In genomic region chr2:234273887-234274584, GRCh38 we compare ENCODE assay signal across 17 cellular contexts.
DNase-seq lines count a peak whose midpoint lies in the region; ATAC-seq and TF ChIP-seq lines count a peak whose summit lies in the region.
"Had no signal": no experiment of that assay in that cellular context is flagged by ENCODE, and none has a peak within 500 bp of the region (broad histone marks: within the 10 kb centered on the region; RNA-seq: fewer than 3 reads in every experiment).

No MANE protein-coding gene starts in this region.

- peak in 2 of 7 experiments; percentile 32 to 47 for DNase-seq in CD8-positive, alpha-beta T cell
- peak; percentile 24 for DNase-seq in activated T-helper 1 cell treated with anti-CD3 and anti-CD28 coated beads, Interleukin-12 subunit alpha, Interleukin-12 subunit beta, Interleukin-2, Interleukin-4 antibody, amounts not matched to agents 30 ng/mL and 10 ng/mL and 1 ng/mL, durations not matched to agents 14 hours and 24 hours and 36 hours (ENCODE audit: low spot score)
- peak in 2 of 9 donors; percentile 11 to 44 for DNase-seq in naive thymus-derived CD4-positive, alpha-beta T cell
- DNase-seq in HCEC 1CT (no peak), NCI-H187 treated with DMSO at 0.1 percent for 48 hours (lab: John Stamatoyannopoulos, UW) (no peak), NCI-H748 treated with DMSO at 0.1 percent for 48 hours (lab: John Stamatoyannopoulos, UW) (no peak)
- DNase-seq: caudate nucleus, GF-D8, IMR-90, NCI-H2081 treated with DMSO at 0.1 percent for 48 hours, NCI-H524 treated with DMSO at 0.1 percent for 48 hours, SHP77 treated with DMSO at 0.1 percent for 48 hours, transverse colon had no signal

- H3K36me3 Mint-ChIP-seq in CD8-positive, alpha-beta T cell = no peaks in the 10 kb centered on the region
- peaks cover 10% of the 10 kb centered on the region for H3K36me3 Mint-ChIP-seq in activated T-helper 1 cell treated with anti-CD3 and anti-CD28 coated beads, Interleukin-12 subunit alpha, Interleukin-12 subunit beta, Interleukin-2, Interleukin-4 antibody, amounts not matched to agents 30 ng/mL and 10 ng/mL and 1 ng/mL, durations not matched to agents 14 hours and 24 hours and 36 hours (ENCODE audit: low read depth)
- peaks cover 0 to 34% (median 0%) of the 10 kb centered on the region in 5 donors for H3K36me3 Mint-ChIP-seq in naive thymus-derived CD4-positive, alpha-beta T cell

- POLR2A ChIA-PET in CD8-positive, alpha-beta T cell (lab: Charles Lee) = interaction anchor here (0.7 kb wide), 1 partner anchor 125 kb away, joined by 3 read pairs; no protein-coding TSS in a partner anchor
- POLR2A ChIA-PET in naive thymus-derived CD4-positive, alpha-beta T cell (lab: Charles Lee) = interaction anchor here (0.8 kb wide), 1 partner anchor 9 kb away, joined by 4 read pairs; no protein-coding TSS in a partner anchor

- intact Hi-C loops in CD8-positive, alpha-beta T cell (cut with DNase I, micrococcal nuclease) = loop anchor here (1.0 to 10.0 kb wide), 2 partner anchors 16 to 59 kb away; no protein-coding TSS in a partner anchor
- intact Hi-C loops in activated T-helper 1 cell treated with anti-CD3 and anti-CD28 coated beads, Interleukin-12 subunit alpha, Interleukin-12 subunit beta, Interleukin-2, Interleukin-4 antibody, amounts not matched to agents 30 ng/mL and 10 ng/mL and 1 ng/mL, durations not matched to agents 14 hours and 24 hours and 36 hours (cut with micrococcal nuclease) = loop anchor here (1.0 kb wide), 1 partner anchor 242 kb away; no protein-coding TSS in a partner anchor
- intact Hi-C loops in naive thymus-derived CD4-positive, alpha-beta T cell (cut with micrococcal nuclease) = no loop called here

- peaks cover 59% of the 10 kb centered on the region for H3K4me1 Mint-ChIP-seq in CD8-positive, alpha-beta T cell (ENCODE audit: low read depth)
- H3K4me1 Mint-ChIP-seq in activated T-helper 1 cell treated with anti-CD3 and anti-CD28 coated beads, Interleukin-12 subunit alpha, Interleukin-12 subunit beta, Interleukin-2, Interleukin-4 antibody, amounts not matched to agents 30 ng/mL and 10 ng/mL and 1 ng/mL, durations not matched to agents 14 hours and 24 hours and 36 hours (ENCODE audit: low read depth) = peaks cover 87% of the 10 kb centered on the region
- peaks cover 34 to 81% (median 55%) of the 10 kb centered on the region in 7 donors for H3K4me1 Mint-ChIP-seq in naive thymus-derived CD4-positive, alpha-beta T cell
- H3K4me1 Mint-ChIP-seq: GM23338 had no signal

- no peak overlapping the region for H3K27ac ChIP-seq in CD8-positive, alpha-beta T cell (ENCODE audit: low read depth, low read length)
- H3K27ac ChIP-seq in KOPT-K1 (ENCODE audit: low read depth, low read length, poor library complexity, severe bottlenecking) = peak overlapping the region; percentile 83
- no peak overlapping the region for H3K27ac ChIP-seq in naive thymus-derived CD4-positive, alpha-beta T cell (ENCODE audit: low read depth, low read length)
- H3K27ac ChIP-seq: esophagus muscularis mucosa, parathyroid adenoma, transverse colon had no signal

- H3K4me3 ChIP-seq in CD8-positive, alpha-beta T cell (ENCODE audit: low read depth, low read length) = no peak overlapping the region
- no peak overlapping the region for H3K4me3 ChIP-seq in naive thymus-derived CD4-positive, alpha-beta T cell (ENCODE audit: low read length)
- H3K4me3 ChIP-seq: esophagus muscularis mucosa, GM23338, transverse colon had no signal

- peaks cover 4% of the 10 kb centered on the region for H3K9me3 Mint-ChIP-seq in CD8-positive, alpha-beta T cell
- H3K9me3 Mint-ChIP-seq in activated T-helper 1 cell treated with anti-CD3 and anti-CD28 coated beads, Interleukin-12 subunit alpha, Interleukin-12 subunit beta, Interleukin-2, Interleukin-4 antibody, amounts not matched to agents 30 ng/mL and 10 ng/mL and 1 ng/mL, durations not matched to agents 14 hours and 24 hours and 36 hours = peaks cover 13% of the 10 kb centered on the region
- H3K9me3 Mint-ChIP-seq in naive thymus-derived CD4-positive, alpha-beta T cell = peaks cover 0 to 13% (median 0%) of the 10 kb centered on the region in 11 donors
- H3K9me3 Mint-ChIP-seq: GM23338 had no signal

- peaks cover 37% of the 10 kb centered on the region for H3K4me1 ChIP-seq in CD8-positive, alpha-beta T cell (ENCODE audit: insufficient read depth, low read length)
- peaks cover 8 to 52% of the 10 kb centered on the region in 2 donors for H3K4me1 ChIP-seq in naive thymus-derived CD4-positive, alpha-beta T cell (ENCODE audit: control insufficient read depth in 2 of 2, insufficient read depth in 2 of 2, low read length in 2 of 2)
- H3K4me1 ChIP-seq: esophagus muscularis mucosa, parathyroid adenoma had no signal

- CTCF ChIA-PET in CD8-positive, alpha-beta T cell (lab: Charles Lee) = interaction anchor here (1.4 kb wide), 1 partner anchor 15 kb away, joined by 5 read pairs; no protein-coding TSS in a partner anchor
- CTCF ChIA-PET in naive thymus-derived CD4-positive, alpha-beta T cell (lab: Charles Lee) = no interaction called here

- no peak for TF ChIP-seq CTCF in CD8-positive, alpha-beta T cell (IDR thresholded peaks at IDR 0.05)

- no peaks in the 10 kb centered on the region for H3K36me3 ChIP-seq in CD8-positive, alpha-beta T cell (ENCODE audit: insufficient read depth, low read length)
- H3K36me3 ChIP-seq in KOPT-K1 (ENCODE audit: insufficient read depth, low read length) = no peaks in the 10 kb centered on the region
- no peaks in the 10 kb centered on the region for H3K36me3 ChIP-seq in naive thymus-derived CD4-positive, alpha-beta T cell (ENCODE audit: control insufficient read depth in 2 of 3, insufficient read depth in 3 of 3, low read length in 3 of 3)
- H3K36me3 ChIP-seq: esophagus muscularis mucosa, transverse colon had no signal

- H3K27ac Mint-ChIP-seq in CD8-positive, alpha-beta T cell = peak overlapping the region; percentile 65
- peak overlapping the region; percentile 85 for H3K27ac Mint-ChIP-seq in activated T-helper 1 cell treated with anti-CD3 and anti-CD28 coated beads, Interleukin-12 subunit alpha, Interleukin-12 subunit beta, Interleukin-2, Interleukin-4 antibody, amounts not matched to agents 30 ng/mL and 10 ng/mL and 1 ng/mL, durations not matched to agents 14 hours and 24 hours and 36 hours
- H3K27ac Mint-ChIP-seq in naive thymus-derived CD4-positive, alpha-beta T cell = peak overlapping the region in 4 of 9 donors; percentile 19 to 84 (median 51)
- H3K27ac Mint-ChIP-seq: GM23338 had no signal

- no peaks in the 10 kb centered on the region for H3K27me3 Mint-ChIP-seq in CD8-positive, alpha-beta T cell (ENCODE audit: low read depth)
- no peaks in the 10 kb centered on the region for H3K27me3 Mint-ChIP-seq in activated T-helper 1 cell treated with anti-CD3 and anti-CD28 coated beads, Interleukin-12 subunit alpha, Interleukin-12 subunit beta, Interleukin-2, Interleukin-4 antibody, amounts not matched to agents 30 ng/mL and 10 ng/mL and 1 ng/mL, durations not matched to agents 14 hours and 24 hours and 36 hours (ENCODE audit: insufficient read depth)
- no peaks in the 10 kb centered on the region for H3K27me3 Mint-ChIP-seq in naive thymus-derived CD4-positive, alpha-beta T cell

- no peaks in the 10 kb centered on the region for H3K9me3 ChIP-seq in CD8-positive, alpha-beta T cell (ENCODE audit: low read length)
- peaks cover 7% of the 10 kb centered on the region for H3K9me3 ChIP-seq in KOPT-K1 (ENCODE audit: insufficient read depth, low read length, poor library complexity, severe bottlenecking)
- H3K9me3 ChIP-seq in naive thymus-derived CD4-positive, alpha-beta T cell (ENCODE audit: control insufficient read depth in 2 of 3, low read length in 3 of 3) = no peaks in the 10 kb centered on the region
- H3K9me3 ChIP-seq: esophagus muscularis mucosa, transverse colon had no signal

- H3K4me3 Mint-ChIP-seq in CD8-positive, alpha-beta T cell = peak overlapping the region; percentile 4
- peak overlapping the region; percentile 36 for H3K4me3 Mint-ChIP-seq in activated T-helper 1 cell treated with anti-CD3 and anti-CD28 coated beads, Interleukin-12 subunit alpha, Interleukin-12 subunit beta, Interleukin-2, Interleukin-4 antibody, amounts not matched to agents 30 ng/mL and 10 ng/mL and 1 ng/mL, durations not matched to agents 14 hours and 24 hours and 36 hours
- H3K4me3 Mint-ChIP-seq in naive thymus-derived CD4-positive, alpha-beta T cell = peak overlapping the region in 3 of 10 donors; percentile 4 to 65 (median 26)
- H3K4me3 Mint-ChIP-seq: GM23338 had no signal

- H3K27me3 ChIP-seq in CD8-positive, alpha-beta T cell (ENCODE audit: insufficient read depth, low read length) = no peaks in the 10 kb centered on the region
- H3K27me3 ChIP-seq in naive thymus-derived CD4-positive, alpha-beta T cell (ENCODE audit: control insufficient read depth in 2 of 2, insufficient read depth in 2 of 2, low read length in 2 of 2) = no peaks in the 10 kb centered on the region
- H3K27me3 ChIP-seq: esophagus muscularis mucosa, transverse colon had no signal

- peak; percentile 52 for ATAC-seq in CD8-positive, alpha-beta T cell
- peak; percentile 49 for ATAC-seq in naive thymus-derived CD4-positive, alpha-beta T cell
- ATAC-seq: GM23338 had no signal

Comparison
In these comparisons a context has a peak if more than half of its experiments do, and no peak if none do; other contexts are left out.
1. intact Hi-C loops: an anchor here in CD8-positive, alpha-beta T cell (1.0 to 10.0 kb wide) and activated T-helper 1 cell treated with anti-CD3 and anti-CD28 coated beads, Interleukin-12 subunit alpha, Interleukin-12 subunit beta, Interleukin-2, Interleukin-4 antibody, amounts not matched to agents 30 ng/mL and 10 ng/mL and 1 ng/mL, durations not matched to agents 14 hours and 24 hours and 36 hours (1.0 kb wide); none called in naive thymus-derived CD4-positive, alpha-beta T cell.